ENCODE assay signal across 16 cellular contexts in the genomic region with DNA sequence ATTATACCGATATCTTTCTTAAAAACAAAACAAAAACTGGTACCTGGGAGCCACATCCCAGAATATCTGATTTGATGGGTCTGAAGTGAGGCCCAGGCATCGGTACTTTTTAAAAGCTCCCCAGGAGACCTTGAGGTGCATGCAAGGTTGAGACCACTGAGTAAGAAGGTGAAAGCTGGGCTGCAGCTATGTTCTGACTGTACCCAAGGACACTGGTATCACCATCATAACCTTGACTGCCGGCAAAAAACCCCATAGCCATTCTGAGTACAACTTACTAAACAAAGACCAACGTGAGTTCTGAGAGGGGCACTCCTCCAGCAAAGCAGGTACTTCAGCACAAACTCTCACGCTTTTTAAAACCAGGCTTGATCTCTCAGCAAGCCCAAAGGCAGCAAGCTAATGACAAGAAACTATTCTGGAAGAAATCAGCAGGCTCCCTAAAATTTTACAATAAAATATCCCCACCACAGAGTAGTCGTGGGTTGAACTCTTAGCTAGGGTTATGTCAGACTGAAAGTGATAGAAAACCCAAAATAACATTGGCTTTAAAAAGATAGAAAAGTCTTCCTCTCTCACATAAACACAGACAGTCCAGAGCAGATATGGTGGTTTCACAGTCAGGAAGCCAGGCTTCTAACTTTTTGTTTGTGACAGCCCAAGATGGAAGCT.
DNase-seq lines count a peak whose midpoint lies in the region; ATAC-seq and TF ChIP-seq lines count a peak whose summit lies in the region.
"Had no signal": no experiment of that assay in that cellular context is flagged by ENCODE, and none has a peak within 500 bp of the region (broad histone marks: within the 10 kb centered on the region; RNA-seq: fewer than 3 reads in every experiment).

No MANE protein-coding gene starts in this region.

- H3K27me3 ChIP-seq in brain microvascular endothelial cell (replicated peaks): no peaks in the 10 kb centered on the region
- H3K27me3 ChIP-seq: MG63, SJSA1 had no signal

- H3K27ac ChIP-seq in brain microvascular endothelial cell: no peak overlapping the region
- H3K27ac ChIP-seq: SJSA1 had no signal

- no peak for TF ChIP-seq CTCF in brain microvascular endothelial cell (IDR thresholded peaks at IDR 0.05; ENCODE audit: low read depth, low read length, missing control alignments)

- no peak overlapping the region for H3K4me3 ChIP-seq in brain microvascular endothelial cell (ENCODE audit: low read depth, low read length)
- H3K4me3 ChIP-seq: MG63, SJSA1 had no signal

- H3K36me3 ChIP-seq in brain microvascular endothelial cell (replicated peaks): no peaks in the 10 kb centered on the region
- H3K36me3 ChIP-seq: SJSA1 had no signal

- peak; percentile 85 for ATAC-seq in GM18508 (IDR thresholded peaks at IDR 0.05; ENCODE audit: insufficient read depth, unreplicated experiment)
- peak; percentile 86 for ATAC-seq in GM21367 (IDR thresholded peaks at IDR 0.05; ENCODE audit: unreplicated experiment)
- ATAC-seq in HG02970 (IDR thresholded peaks at IDR 0.05; ENCODE audit: low FRiP score, unreplicated experiment): peak; percentile 69
- peak; percentile 95 for ATAC-seq in HG03575 (IDR thresholded peaks at IDR 0.05; ENCODE audit: extremely low read depth, insufficient number of reproducible peaks, low FRiP score, unreplicated experiment)
- ATAC-seq: naive thymus-derived CD8-positive, alpha-beta T cell had no signal

- in situ Hi-C loops in brain microvascular endothelial cell (cut with HindIII; ENCODE audit: low pct_ligation_motif_present, low sequenced_read_pairs): no loop called here

- no peak for DNase-seq in NOMO-1 treated with DMSO at 0.1 percent for 48 hours (lab: John Stamatoyannopoulos, UW; ENCODE audit: unreplicated experiment)
- DNase-seq in brain microvascular endothelial cell: no peak
- DNase-seq in GM19238 (ENCODE audit: insufficient read length, low spot score): no peak
- DNase-seq in NCI-H524 treated with DMSO at 0.1 percent for 48 hours (lab: John Stamatoyannopoulos, UW): no peak
- DNase-seq: activated CD4-positive, CD25-positive, alpha-beta regulatory T cell treated with anti-CD3 and anti-CD28 coated beads, Interleukin-2, amount 50 U/mL, for 72 hours; activated effector memory CD4-positive, alpha-beta T cell treated with Interleukin-2 at 50 U/mL for 16 hours; central memory CD4-positive, alpha-beta T cell; MG63; naive thymus-derived CD8-positive, alpha-beta T cell; NCI-H510A treated with DMSO at 0.1 percent for 48 hours; small intestine had no signal
